In the genomic region with DNA sequence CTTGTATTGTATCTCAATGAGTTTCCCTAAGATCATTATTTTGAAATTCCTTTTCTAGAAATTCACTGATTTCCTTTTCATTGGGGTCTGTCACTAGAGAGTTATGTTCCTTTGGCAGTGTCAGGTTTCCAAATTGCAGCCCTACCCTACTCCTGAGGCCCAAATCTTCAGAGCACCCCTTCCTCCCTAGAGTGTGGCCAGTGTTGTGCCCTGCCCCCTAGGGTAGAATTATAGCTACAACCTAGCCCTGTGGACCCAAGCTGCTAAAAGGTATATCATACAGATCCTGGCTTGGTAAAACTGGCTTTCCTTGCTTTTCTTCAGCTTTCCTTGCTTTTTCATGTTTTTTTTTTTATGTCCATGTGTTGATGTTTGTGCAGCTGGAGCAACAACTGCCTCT, we compare ENCODE assay signal across 30 cellular contexts.
"Had no signal": no experiment of that assay in that cellular context is flagged by ENCODE, and none has a peak within 500 bp of the region (broad histone marks: within the 10 kb centered on the region; RNA-seq: fewer than 3 reads in every experiment).

No MANE protein-coding gene starts in this region.

- H3K36me3 ChIP-seq: cardiac muscle cell, Peyer's patch, SJSA1 had no signal

- ATAC-seq: activated CD4-positive, alpha-beta T cell treated with anti-CD3 and anti-CD28 coated beads for 36 hours; activated CD4-positive, CD25-positive, alpha-beta regulatory T cell treated with anti-CD3 and anti-CD28 coated beads, Interleukin-2, amount 50 U/mL, for 24 hours; activated CD8-positive, alpha-beta memory T cell treated with anti-CD3 and anti-CD28 coated beads, Interleukin-2, amount 10 ng/mL, durations not matched to agents 7 days and 5 days; PC-3 had no signal

- H3K4me1 ChIP-seq: ascending aorta, Peyer's patch, SJSA1 had no signal

- DNase-seq: activated CD4-positive, alpha-beta memory T cell treated with anti-CD3 and anti-CD28 coated beads, Interleukin-2, amount 10 ng/mL, durations not matched to agents 7 days and 5 days; activated CD4-positive, alpha-beta T cell treated with anti-CD3 and anti-CD28 coated beads for 36 hours; activated CD8-positive, alpha-beta memory T cell treated with anti-CD3 and anti-CD28 coated beads for 24 hours; activated CD8-positive, alpha-beta memory T cell treated with anti-CD3 and anti-CD28 coated beads, Interleukin-2, amount 10 ng/mL, durations not matched to agents 7 days and 5 days; activated CD8-positive, alpha-beta memory T cell treated with anti-CD3 and anti-CD28 coated beads, Interleukin-2, amount 50 U/mL, for 48 hours; activated gamma-delta T cell; activated naive CD4-positive, alpha-beta T cell treated with Interleukin-2 at 50 U/mL for 16 hours; activated naive CD8-positive, alpha-beta T cell treated with anti-CD3 and anti-CD28 coated beads, Interleukin-2, amount 10 ng/mL, durations not matched to agents 7 days and 5 days; amygdala; NCI-H1092 treated with DMSO at 0.1 percent for 48 hours; NCI-H1417; NCI-H146; NCI-H187; NCI-H2081; NCI-H2227 treated with DMSO at 0.1 percent for 48 hours; NCI-H446; NCI-H69; PC-3; Peyer's patch; RPMI8226; SK-N-SH had no signal

- H3K27ac Mint-ChIP-seq: activated CD4-positive, alpha-beta memory T cell treated with anti-CD3 and anti-CD28 coated beads, Interleukin-2, amount 10 ng/mL, durations not matched to agents 7 days and 5 days; activated CD4-positive, alpha-beta T cell treated with anti-CD3 and anti-CD28 coated beads for 36 hours; activated CD8-positive, alpha-beta memory T cell treated with anti-CD3 and anti-CD28 coated beads, Interleukin-2, amount 10 ng/mL, durations not matched to agents 7 days and 5 days; activated T-helper 2 cell treated with anti-CD3 and anti-CD28 coated beads, Interferon-gamma antibody, Interleukin-2, Interleukin-4, amounts not matched to agents 10 μg/mL and 5 μg/mL and 100 μg/mL, durations not matched to agents 14 hours and 24 hours and 36 hours; T-helper 1 cell treated with Interleukin-12 subunit alpha and Interleukin-12 subunit beta and Interleukin-4 antibody, amounts not matched to agents 30 μg/mL and 1 μg/mL, for 36 hours; T-helper 2 cell treated with Interferon-gamma antibody and Interleukin-4, amounts not matched to agents 5 μg/mL and 100 μg/mL, for 36 hours had no signal

- H3K27ac ChIP-seq: ascending aorta, cardiac muscle cell, Peyer's patch, SJSA1 had no signal

- H3K4me3 Mint-ChIP-seq: activated CD4-positive, alpha-beta memory T cell treated with anti-CD3 and anti-CD28 coated beads, Interleukin-2, amount 10 ng/mL, durations not matched to agents 7 days and 5 days; activated CD4-positive, alpha-beta T cell treated with anti-CD3 and anti-CD28 coated beads for 36 hours; activated CD8-positive, alpha-beta memory T cell treated with anti-CD3 and anti-CD28 coated beads, Interleukin-2, amount 10 ng/mL, durations not matched to agents 7 days and 5 days; activated naive CD4-positive, alpha-beta T cell treated with anti-CD3 and anti-CD28 coated beads, Interleukin-2, amount 50 U/mL, for 24 hours; activated naive CD8-positive, alpha-beta T cell treated with anti-CD3 and anti-CD28 coated beads, Interleukin-2, amount 10 ng/mL, durations not matched to agents 7 days and 5 days; central memory CD8-positive, alpha-beta T cell; T-helper 1 cell treated with Interleukin-12 subunit alpha and Interleukin-12 subunit beta and Interleukin-4 antibody, amounts not matched to agents 30 μg/mL and 1 μg/mL, for 36 hours; T-helper 2 cell treated with Interferon-gamma antibody and Interleukin-4, amounts not matched to agents 5 μg/mL and 100 μg/mL, for 36 hours had no signal

- H3K9me3 ChIP-seq: Peyer's patch, SJSA1, SK-N-SH had no signal

- H3K4me2 ChIP-seq: SK-N-SH had no signal

- H3K27me3 ChIP-seq: ascending aorta, cardiac muscle cell, Peyer's patch, SJSA1 had no signal

- H3K4me3 ChIP-seq: ascending aorta, cardiac muscle cell, Peyer's patch, SJSA1 had no signal

- H3K27me3 Mint-ChIP-seq: activated CD4-positive, alpha-beta memory T cell treated with anti-CD3 and anti-CD28 coated beads, Interleukin-2, amount 10 ng/mL, durations not matched to agents 7 days and 5 days; activated CD4-positive, alpha-beta T cell treated with anti-CD3 and anti-CD28 coated beads for 36 hours; activated CD8-positive, alpha-beta memory T cell treated with anti-CD3 and anti-CD28 coated beads, Interleukin-2, amount 10 ng/mL, durations not matched to agents 7 days and 5 days; activated naive CD4-positive, alpha-beta T cell treated with anti-CD3 and anti-CD28 coated beads, Interleukin-2, amount 50 U/mL, for 24 hours; activated naive CD8-positive, alpha-beta T cell treated with anti-CD3 and anti-CD28 coated beads, Interleukin-2, amount 10 ng/mL, durations not matched to agents 7 days and 5 days; central memory CD8-positive, alpha-beta T cell had no signal

- H3K9ac ChIP-seq: SK-N-SH had no signal
